In genomic region chr12:109625131-109625559, GRCh38 we compare ENCODE assay signal across 10 cellular contexts. TPM values are rescaled to one million over a fixed set of nuclear protein-coding genes. Genes with fewer than 3 reads are reported as not detected.
DNase-seq lines count a peak whose midpoint lies in the region; ATAC-seq and TF ChIP-seq lines count a peak whose summit lies in the region.
"Had no signal": no experiment of that assay in that cellular context is flagged by ENCODE, and none has a peak within 500 bp of the region (broad histone marks: within the 10 kb centered on the region; RNA-seq: fewer than 3 reads in every experiment).

No MANE protein-coding gene starts in this region.

- peak; percentile 34 to 56 for ATAC-seq in right cardiac atrium
- ATAC-seq: GM12878 had no signal

- CTCF ChIA-PET in HEK293T (lab: Yijun Ruan, JAX): no interaction called here

- WGBS in right cardiac atrium: 56% methylated on average over 6 of the region's 6 CpGs

- H3K27me3 ChIP-seq in right cardiac atrium (ENCODE audit: control insufficient read depth, insufficient read depth): no peaks in the 10 kb centered on the region

- no peak overlapping the region for H3K4me3 ChIP-seq in right cardiac atrium (ENCODE audit: low read length)
- H3K4me3 ChIP-seq: GM12878 had no signal

- POLR2A ChIA-PET in HEK293T (lab: Yijun Ruan, JAX): no interaction called here

- H3K27ac ChIP-seq in right cardiac atrium (ENCODE audit: low read length) (no peak overlapping the region), temporal lobe (ENCODE audit: low read depth, low read length) (peak overlapping the region; percentile 97)

- H3K9me3 ChIP-seq in right cardiac atrium (ENCODE audit: control insufficient read depth, low read length): no peaks in the 10 kb centered on the region

- DNase-seq in HS-5 (ENCODE audit: low read depth): peak; percentile 15
- DNase-seq in astrocyte of the hippocampus (ENCODE audit: low read depth, low spot score): peak; percentile 12
- DNase-seq in right cardiac atrium: peak in 1 of 3 donors; percentile 22
- no peak for DNase-seq in DMS79 treated with DMSO at 0.1 percent for 48 hours (lab: John Stamatoyannopoulos, UW)
- no peak for DNase-seq in NCI-H146 (lab: John Stamatoyannopoulos, UW)
- DNase-seq in HEK293T (ENCODE audit: extremely low spot score): no peak
- DNase-seq: activated naive CD4-positive, alpha-beta T cell treated with Interleukin-2 at 50 U/mL for 16 hours; NCI-H446 treated with DMSO at 0.1 percent for 48 hours had no signal

- intact Hi-C loops in right cardiac atrium (cut with DNase I): no loop called here

- H3K4me1 ChIP-seq in right cardiac atrium (ENCODE audit: control insufficient read depth, insufficient read depth, low read length): no peaks in the 10 kb centered on the region

TF ChIP-seq in HEK293T, 16 proteins besides CTCF, POLR2A, EP300 and RAD21:
- TF ChIP-seq FOXA1 (IDR thresholded peaks at IDR 0.05): no peak
TF ChIP-seq in HEK293T: peak in this region for 0.

RNA-seq across cellular contexts. Expression of gene MVK, which starts 51.6 kb away (rescaled TPM):
- 10 to 100 TPM in 1 of 4 donors, 1 to 10 TPM in 3; 5.8 to 10.2 (median 6.9) TPM for total RNA-seq in right cardiac atrium
- 9.6 TPM for polyA plus RNA-seq in right cardiac atrium
- total RNA-seq in temporal lobe: 9.3 TPM

RNA-seq across cellular contexts. Expression of gene MMAB, which starts 51.8 kb away (rescaled TPM):
- total RNA-seq in right cardiac atrium: 10 to 100 TPM; 37.0 to 50.7 (median 42.2) TPM
- polyA plus RNA-seq in right cardiac atrium: 46.9 TPM
- total RNA-seq in temporal lobe: 11.1 TPM

Comparison
In these comparisons a context has a peak if more than half of its experiments do, and no peak if none do; other contexts are left out.
1. DNase-seq: peak in HS-5 (single experiment) and astrocyte of the hippocampus (single experiment); none in DMS79 treated with DMSO at 0.1 percent for 48 hours (single experiment), NCI-H146 (single experiment) and HEK293T (single experiment).